11 cellular contexts compared by ENCODE assay signal in the genomic region with DNA sequence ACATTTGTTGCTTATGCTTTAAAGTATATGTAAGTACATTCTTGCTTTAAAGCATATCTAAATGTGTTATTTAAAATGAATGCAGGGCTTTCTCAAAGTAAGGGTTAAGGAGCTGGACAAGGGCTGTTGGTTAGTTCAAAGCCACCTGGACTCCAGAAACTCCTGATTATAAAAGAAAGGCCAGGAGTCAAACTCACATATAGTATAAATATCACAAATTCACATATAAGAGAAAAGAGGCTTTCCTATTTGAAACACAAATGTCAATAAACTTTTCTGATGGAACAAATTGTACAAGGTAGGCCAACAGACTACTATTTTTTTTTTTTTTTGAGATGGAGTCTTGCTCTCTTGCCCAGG.
DNase-seq lines count a peak whose midpoint lies in the region; ATAC-seq and TF ChIP-seq lines count a peak whose summit lies in the region.
"Had no signal": no experiment of that assay in that cellular context is flagged by ENCODE, and none has a peak within 500 bp of the region (broad histone marks: within the 10 kb centered on the region; RNA-seq: fewer than 3 reads in every experiment).

No MANE protein-coding gene starts in this region.

- H3K4me1 Mint-ChIP-seq in activated T-cell treated with anti-CD3 and anti-CD28 coated beads, Interleukin-2, amount 50 U/mL, for 4 hours (ENCODE audit: low read depth), result peaks cover 58% of the 10 kb centered on the region

- H3K27ac ChIP-seq in colonic mucosa, result peak overlapping the region; percentile 17
- H3K27ac ChIP-seq in suprapubic skin, result peak overlapping the region; percentile 73
- H3K27ac ChIP-seq: VCaP had no signal

- no peak overlapping the region for H3K9ac ChIP-seq in colonic mucosa (ENCODE audit: low read depth in 2 of 2, low read length in 2 of 2)

- H3K9me3 ChIP-seq in colonic mucosa (no peaks in the 10 kb centered on the region), suprapubic skin (no peaks in the 10 kb centered on the region)

- no peaks in the 10 kb centered on the region for H3K4me1 ChIP-seq in colonic mucosa
- peaks cover 29% of the 10 kb centered on the region for H3K4me1 ChIP-seq in suprapubic skin

- intact Hi-C loops in colonic mucosa (cut with DNase I), result no loop called here

- peak overlapping the region; percentile 90 for H3K4me3 Mint-ChIP-seq in activated T-cell treated with anti-CD3 and anti-CD28 coated beads, Interleukin-2, amount 50 U/mL, for 4 hours
- H3K4me3 Mint-ChIP-seq: neural crest cell had no signal

- H3K27me3 Mint-ChIP-seq in activated T-cell treated with anti-CD3 and anti-CD28 coated beads, Interleukin-2, amount 50 U/mL, for 4 hours (ENCODE audit: low read depth), result no peaks in the 10 kb centered on the region

- no peak for ATAC-seq in activated T-cell treated with anti-CD3 and anti-CD28 coated beads, Interleukin-2, amount 50 U/mL, for 4 hours
- ATAC-seq in GM18909 (IDR thresholded peaks at IDR 0.05; ENCODE audit: poor library complexity, unreplicated experiment) (no peak), HG03342 (IDR thresholded peaks at IDR 0.05; ENCODE audit: unreplicated experiment) (no peak)

- no peak for DNase-seq in activated T-cell treated with anti-CD3 and anti-CD28 coated beads, Interleukin-2, amount 50 U/mL, for 4 hours
- no peak for DNase-seq in activated T-cell treated with anti-CD3 and anti-CD28 coated beads, Interleukin-2, amount 50 U/mL, for 1 hour
- no peak for DNase-seq in Jurkat, Clone E6-1 (ENCODE audit: low read depth, low spot score)
- DNase-seq in colonic mucosa, result no peak
- no peak for DNase-seq in suprapubic skin (ENCODE audit: low spot score in 2 of 2)
- no peak for DNase-seq in SIG-M5 treated with dmso at 0.1 percent for 504 hours (lab: John Stamatoyannopoulos, UW; ENCODE audit: unreplicated experiment)
- DNase-seq: amniotic stem cell had no signal

- H3K27me3 ChIP-seq in colonic mucosa (no peaks in the 10 kb centered on the region), suprapubic skin (no peaks in the 10 kb centered on the region)

- TF ChIP-seq EP300 in suprapubic skin (IDR thresholded peaks at IDR 0.05), result no peak

- H3K36me3 Mint-ChIP-seq in activated T-cell treated with anti-CD3 and anti-CD28 coated beads, Interleukin-2, amount 50 U/mL, for 4 hours (ENCODE audit: insufficient read depth), result peaks cover 22% of the 10 kb centered on the region

- H3K36me3 ChIP-seq in colonic mucosa (no peaks in the 10 kb centered on the region), suprapubic skin (peaks cover 2% of the 10 kb centered on the region)

- peak overlapping the region; percentile 49 for H3K4me3 ChIP-seq in Jurkat, Clone E6-1 (ENCODE audit: low read length)
- H3K4me3 ChIP-seq in colonic mucosa, result no peak overlapping the region
- no peak overlapping the region for H3K4me3 ChIP-seq in suprapubic skin

- no peak for TF ChIP-seq POLR2A in suprapubic skin (IDR thresholded peaks at IDR 0.05)

- no peak for TF ChIP-seq CTCF in colonic mucosa (IDR thresholded peaks at IDR 0.05)
- TF ChIP-seq CTCF in suprapubic skin (IDR thresholded peaks at IDR 0.05), result no peak

- H3K9me3 Mint-ChIP-seq in activated T-cell treated with anti-CD3 and anti-CD28 coated beads, Interleukin-2, amount 50 U/mL, for 4 hours, result no peaks in the 10 kb centered on the region
- H3K9me3 Mint-ChIP-seq: neural crest cell had no signal
